ENCODE assay signal across 10 cellular contexts in genomic region chrX:68504237-68504636, GRCh38. TPM values are rescaled to one million over a fixed set of nuclear protein-coding genes. Genes with fewer than 3 reads are reported as not detected.
DNase-seq lines count a peak whose midpoint lies in the region; ATAC-seq and TF ChIP-seq lines count a peak whose summit lies in the region.
"Had no signal": no experiment of that assay in that cellular context is flagged by ENCODE, and none has a peak within 500 bp of the region (broad histone marks: within the 10 kb centered on the region; RNA-seq: fewer than 3 reads in every experiment).

No MANE protein-coding gene starts in this region.

- CTCF ChIA-PET in AG04450 (lab: Charles Lee): no interaction called here
- CTCF ChIA-PET in activated CD8-positive, alpha-beta memory T cell treated with anti-CD3 and anti-CD28 coated beads, Interleukin-2, amount 10 ng/mL, durations not matched to agents 7 days and 5 days (lab: Charles Lee): no interaction called here

- peaks cover 42% of the 10 kb centered on the region for H3K4me1 Mint-ChIP-seq in activated CD8-positive, alpha-beta memory T cell treated with anti-CD3 and anti-CD28 coated beads, Interleukin-2, amount 10 ng/mL, durations not matched to agents 7 days and 5 days

- H3K36me3 Mint-ChIP-seq in activated CD8-positive, alpha-beta memory T cell treated with anti-CD3 and anti-CD28 coated beads, Interleukin-2, amount 10 ng/mL, durations not matched to agents 7 days and 5 days: peaks cover 26% of the 10 kb centered on the region
- H3K36me3 Mint-ChIP-seq: naive B cell had no signal

- DNase-seq in AG04450 (ENCODE audit: low read depth, low spot score) (peak; percentile 39), glomerular visceral epithelial cell (ENCODE audit: extremely low spot score) (peak; percentile 25), cerebellum (ENCODE audit: low spot score) (no peak), NCI-H1092 treated with DMSO at 0.1 percent for 48 hours (lab: John Stamatoyannopoulos, UW) (no peak)
- DNase-seq in activated CD8-positive, alpha-beta memory T cell treated with anti-CD3 and anti-CD28 coated beads, Interleukin-2, amount 10 ng/mL, durations not matched to agents 7 days and 5 days: peak; percentile 74
- DNase-seq: naive B cell had no signal

- POLR2A ChIA-PET in AG04450 (lab: Yijun Ruan, JAX): no interaction called here

- no peak for TF ChIP-seq CTCF in AG04450 (IDR thresholded peaks at IDR 0.05; ENCODE audit: low read depth, low read length)

- H3K27ac ChIP-seq in AG04450 (ENCODE audit: low read depth, low read length): peak overlapping the region; percentile 47

- H3K9me3 ChIP-seq in AG04450 (ENCODE audit: control insufficient read depth, insufficient read depth, low read length): no peaks in the 10 kb centered on the region

- peak overlapping the region; percentile 62 for H3K27ac Mint-ChIP-seq in activated CD8-positive, alpha-beta memory T cell treated with anti-CD3 and anti-CD28 coated beads, Interleukin-2, amount 10 ng/mL, durations not matched to agents 7 days and 5 days

- H3K4me3 ChIP-seq in AG04450 (ENCODE audit: low read depth, low read length): no peak overlapping the region

- H3K27me3 Mint-ChIP-seq in activated CD8-positive, alpha-beta memory T cell treated with anti-CD3 and anti-CD28 coated beads, Interleukin-2, amount 10 ng/mL, durations not matched to agents 7 days and 5 days: no peaks in the 10 kb centered on the region
- H3K27me3 Mint-ChIP-seq: naive B cell had no signal

- ATAC-seq in HG02885 (IDR thresholded peaks at IDR 0.05; ENCODE audit: poor library complexity, unreplicated experiment): peak; percentile 58
- peak; percentile 86 for ATAC-seq in activated CD8-positive, alpha-beta memory T cell treated with anti-CD3 and anti-CD28 coated beads, Interleukin-2, amount 10 ng/mL, durations not matched to agents 7 days and 5 days
- no peak for ATAC-seq in GM19395 (IDR thresholded peaks at IDR 0.05; ENCODE audit: unreplicated experiment)
- ATAC-seq in GM18519 (IDR thresholded peaks at IDR 0.05; ENCODE audit: low FRiP score, unreplicated experiment): no peak
- ATAC-seq: HepG2 had no signal

- no peaks in the 10 kb centered on the region for H3K27me3 ChIP-seq in AG04450 (ENCODE audit: control insufficient read depth, insufficient read depth, low read length)

- H3K9me3 Mint-ChIP-seq in activated CD8-positive, alpha-beta memory T cell treated with anti-CD3 and anti-CD28 coated beads, Interleukin-2, amount 10 ng/mL, durations not matched to agents 7 days and 5 days (ENCODE audit: low read depth): no peaks in the 10 kb centered on the region
- H3K9me3 Mint-ChIP-seq: naive B cell had no signal

- H3K4me3 Mint-ChIP-seq in activated CD8-positive, alpha-beta memory T cell treated with anti-CD3 and anti-CD28 coated beads, Interleukin-2, amount 10 ng/mL, durations not matched to agents 7 days and 5 days: no peak overlapping the region

RNA-seq across cellular contexts. Expression of gene YIPF6, which starts 5.4 kb away (rescaled TPM):
- 28.6 and 38.5 TPM in 2 replicates for polyA plus RNA-seq in AG04450 (2011; rRNA removed)
- polyA minus RNA-seq in AG04450 (2011; rRNA and poly(A)+ RNA removed): 12.7 and 15.3 TPM in 2 replicates
- total RNA-seq in activated CD8-positive, alpha-beta memory T cell treated with anti-CD3 and anti-CD28 coated beads, Interleukin-2, amount 10 ng/mL, durations not matched to agents 7 days and 5 days: 10 to 100 TPM; 16.6 to 20.8 TPM
- total RNA-seq in cerebellum: 28.4 TPM

Comparison
In these comparisons a context has a peak if more than half of its experiments do, and no peak if none do; other contexts are left out.
1. DNase-seq: peak in AG04450 (single experiment), activated CD8-positive, alpha-beta memory T cell treated with anti-CD3 and anti-CD28 coated beads, Interleukin-2, amount 10 ng/mL, durations not matched to agents 7 days and 5 days (single experiment) and glomerular visceral epithelial cell (single experiment); none in cerebellum (single experiment) and NCI-H1092 treated with DMSO at 0.1 percent for 48 hours (single experiment).
2. ATAC-seq: peak in HG02885 (single experiment) and activated CD8-positive, alpha-beta memory T cell treated with anti-CD3 and anti-CD28 coated beads, Interleukin-2, amount 10 ng/mL, durations not matched to agents 7 days and 5 days (single experiment); none in GM19395 (single experiment) and GM18519 (single experiment).